ENCODE assay signal across 8 cellular contexts in genomic region chr2:239991689-239992314, GRCh38. TPM values are rescaled to one million over a fixed set of nuclear protein-coding genes. Genes with fewer than 3 reads are reported as not detected.
A peak's percentile ranks its signal among the peaks of the same experiment; 100 is the strongest.
DNase-seq lines count a peak whose midpoint lies in the region; ATAC-seq, FAIRE-seq and TF ChIP-seq lines count a peak whose summit lies in the region.

No MANE protein-coding gene starts in this region.

- H2AFZ ChIP-seq in K562 (ENCODE audit: low read depth, low read length) = no peak overlapping the region

- H3K9ac ChIP-seq in K562 (ENCODE audit: insufficient read depth in 1 of 2, low read depth in 2 of 2, low read length in 2 of 2) = no peak overlapping the region

- no peak overlapping the region for H3K27ac ChIP-seq in K562 (ENCODE audit: extremely low read depth, low read depth, low read length)
- H3K27ac ChIP-seq in iPS DF 6.9 (ENCODE audit: low read length) = no peak overlapping the region

- no peaks in the 10 kb centered on the region for H3K27me3 ChIP-seq in K562 (ENCODE audit: control insufficient read depth in 2 of 2, insufficient read depth in 2 of 2, low read length in 2 of 2)
- no peaks in the 10 kb centered on the region for H3K27me3 ChIP-seq in iPS DF 6.9 (ENCODE audit: control insufficient read depth, insufficient read depth, low read length)

- POLR2A ChIA-PET in K562 (lab: Yijun Ruan, JAX) = no interaction called here

- DNase-seq in AG20443 (ENCODE audit: low spot score) (peak; percentile 68), GM18507 (ENCODE audit: extremely low spot score, insufficient read length, low read depth) (peak; percentile 12), NCI-H446 treated with DMSO at 0.1 percent for 48 hours (lab: John Stamatoyannopoulos, UW) (peak; percentile 3), K562 (ENCODE audit: extremely low read depth in 1 of 4, low spot score in 3 of 4) (peak; percentile 31 to 45 (median 34)), iPS DF 6.9 (ENCODE audit: low read depth, low spot score) (peak; percentile 13), smooth muscle cell of the brain vasculature (ENCODE audit: low read depth, low spot score) (peak; percentile 31), OCI-M2 (lab: John Stamatoyannopoulos, UW; ENCODE audit: unreplicated experiment) (no peak)
- no peak for DNase-seq in stimulated activated naive CD4-positive, alpha-beta T cell treated with Interleukin-2 at 50 U/mL for 16 hours (lab: John Stamatoyannopoulos, UW)

- H3K4me1 ChIP-seq in K562 (replicated peaks in 1 of 2; ENCODE audit: control insufficient read depth in 2 of 2, insufficient read depth in 2 of 2, low read length in 2 of 2) (no peaks in the 10 kb centered on the region), iPS DF 6.9 (ENCODE audit: control insufficient read depth, insufficient read depth, low read length) (no peaks in the 10 kb centered on the region)

- BruUV-seq in K562 (replicated peaks; lab: Mats Ljungman, UMichigan) = no TSS peak

- peak; percentile 25 to 65 (median 59); a peak in 5 of 6 replicates for TF ChIP-seq CTCF in K562 (IDR thresholded peaks at IDR 0.05 in 2 of 3, conservative IDR thresholded peaks at IDR 0.05 in 1 of 3; ENCODE audit: insufficient read depth in 2 of 3, low read depth in 1 of 3, low read length in 3 of 3)

- H3K36me3 ChIP-seq in K562 (ENCODE audit: control insufficient read depth, insufficient read depth, low read length) (peaks cover 76% of the 10 kb centered on the region), iPS DF 6.9 (ENCODE audit: control insufficient read depth, insufficient read depth, low read length) (peaks cover 11% of the 10 kb centered on the region)

- peak; percentile 30 to 60; a peak in 3 of 4 replicates for TF ChIP-seq RAD21 in K562 (CRISPR knock-in tag; conservative IDR thresholded peaks at IDR 0.05 in 1 of 2, IDR thresholded peaks at IDR 0.05 in 1 of 2)

- no peak overlapping the region for H3K4me2 ChIP-seq in K562 (ENCODE audit: insufficient read depth, low read length)

- in situ Hi-C loops in K562 (cut with MboI) = no loop called here

- FAIRE-seq in GM18507 (lab: Jason Lieb, UNC) (peak; percentile 84), K562 (lab: Jason Lieb, UNC) (peak; percentile 82)

- peak; percentile 72; the same call in 2 of the 3 replicates for ATAC-seq in K562

- H3K79me2 ChIP-seq in K562 (ENCODE audit: control insufficient read depth, insufficient read depth, low read length) = peaks cover 8% of the 10 kb centered on the region; the same call in 1 of the 3 replicates

- no peak overlapping the region for H3K4me3 ChIP-seq in K562
- H3K4me3 ChIP-seq in iPS DF 6.9 (ENCODE audit: low read length) = no peak overlapping the region

- TF ChIP-seq POLR2A in K562 (conservative IDR thresholded peaks at IDR 0.05) = no peak

- WGBS in K562 (ENCODE audit: insufficient coverage, low coverage, missing lambda C conversion rate) = 10% methylated on average over 3 of the region's 3 CpGs
- WGBS in iPS DF 6.9 (ENCODE audit: insufficient coverage, insufficient read length) = no CpG with 5 or more reads among the region's 3 CpGs

- H3K9me3 ChIP-seq in K562 (replicated peaks; ENCODE audit: control insufficient read depth, insufficient read depth, low read depth, low read length) (no peaks in the 10 kb centered on the region), iPS DF 6.9 (ENCODE audit: control insufficient read depth, insufficient read depth, low read length) (no peaks in the 10 kb centered on the region)

- no peaks in the 10 kb centered on the region for H3K9me1 ChIP-seq in K562 (ENCODE audit: control insufficient read depth, insufficient read depth, low read length)

- CTCF ChIA-PET in K562 (lab: Yijun Ruan, JAX; ENCODE audit: low intra/inter-chr PET ratio) = no interaction called here

- H4K20me1 ChIP-seq in K562 (replicated peaks; ENCODE audit: control insufficient read depth, insufficient read depth, low read length) = no peaks in the 10 kb centered on the region

- TF ChIP-seq EP300 in K562 (IDR thresholded peaks at IDR 0.05; ENCODE audit: low read length) = no peak

- intact Hi-C loops in K562 (cut with micrococcal nuclease) = no loop called here

TF ChIP-seq in K562, 482 proteins besides CTCF, POLR2A, EP300 and RAD21:
- no peak for TF ChIP-seq TEAD4 (IDR thresholded peaks at IDR 0.05; ENCODE audit: low read length)
- TF ChIP-seq TEAD4 (CRISPR knock-in tag; IDR thresholded peaks at IDR 0.05; ENCODE audit: borderline replicate concordance) = no peak
- TF ChIP-seq CEBPG (CRISPR knock-in tag; IDR thresholded peaks at IDR 0.05) = no peak
- TF ChIP-seq CEBPG (tag; conservative IDR thresholded peaks at IDR 0.05 in 1 of 2, IDR thresholded peaks at IDR 0.05 in 1 of 2) = 0 out of 4 replicates have a peak, but pooled peaks of 1 of the 2 experiments have one; percentile 12

RNA-seq across cellular contexts. Expression of gene NDUFA10, which starts 33.3 kb away (rescaled TPM):
- total RNA-seq in K562 (2011; cell fraction: chromatin; rRNA removed; ENCODE audit: low replicate concordance) = 126 and 190 TPM in 2 replicates
- 80.0 and 88.7 TPM in 2 replicates for total RNA-seq in K562 (2011; cell fraction: nucleolus; rRNA removed)
- total RNA-seq in K562 (2011; cell fraction: nucleoplasm; rRNA removed) = 131 and 189 TPM in 2 replicates
- 112 and 146 TPM in 2 replicates for total RNA-seq in K562 (2014; rRNA removed)
- total RNA-seq in K562 (2014; rRNA removed; fragmentation: Illumina TruSeq; extraction: Trizol) = 95.8 and 98.4 TPM in 2 replicates
- total RNA-seq in K562 (2015; rRNA removed; fragmentation: Illumina TruSeq; extraction: Trizol) = 75.4 and 86.4 TPM in 2 replicates
- 114 and 115 TPM in 2 replicates for total RNA-seq in K562 (2021)
- 109 and 111 TPM in 2 replicates for polyA plus RNA-seq in K562 (2011; rRNA removed)
- polyA plus RNA-seq in K562 (2011; cell fraction: cytosol; rRNA removed) = 103 and 123 TPM in 2 replicates
- 136 and 155 TPM in 2 replicates for polyA plus RNA-seq in K562 (2011; cell fraction: nucleus; rRNA removed)
- 66.8 and 88.7 TPM in 2 replicates for polyA plus RNA-seq in K562 (2012)
- 99.8 and 101 TPM in 2 replicates for polyA plus RNA-seq in K562 (2014; fragmentation: Illumina TruSeq; extraction: Trizol)
- 10 to 100 TPM; 34.9 to 82.0 TPM for polyA plus RNA-seq in K562 (2014; fragmentation: Nextera tagmentation; extraction: Ambion mirVana)
- polyA plus RNA-seq in K562 (2014; rRNA removed) = 127 and 136 TPM in 2 replicates
- 97.0 and 110 TPM in 2 replicates for polyA minus RNA-seq in K562 (2011; rRNA and poly(A)+ RNA removed)
- polyA minus RNA-seq in K562 (2011; cell fraction: cytosol; rRNA and poly(A)+ RNA removed) = 34.7 and 43.2 TPM in 2 replicates
- polyA minus RNA-seq in K562 (2011; cell fraction: nucleus; rRNA and poly(A)+ RNA removed) = 56.4 and 77.4 TPM in 2 replicates

RNA-seq across cellular contexts. Expression of gene OR6B2, which starts 38.4 kb away (rescaled TPM):
- total RNA-seq in K562 (2011; cell fraction: chromatin; rRNA removed; ENCODE audit: low replicate concordance) = not detected in 2 replicates
- not detected in 2 replicates for total RNA-seq in K562 (2011; cell fraction: nucleolus; rRNA removed)
- total RNA-seq in K562 (2011; cell fraction: nucleoplasm; rRNA removed) = not detected in 2 replicates
- total RNA-seq in K562 (2014; rRNA removed) (not detected in 2 replicates), K562 (2014; rRNA removed; fragmentation: Illumina TruSeq; extraction: Trizol) (not detected in 2 replicates), K562 (2015; rRNA removed; fragmentation: Illumina TruSeq; extraction: Trizol) (not detected in 2 replicates), K562 (2021) (not detected in 2 replicates)
- polyA plus RNA-seq in K562 (2011; rRNA removed) (not detected in 2 replicates), K562 (2014; fragmentation: Illumina TruSeq; extraction: Trizol) (not detected in 2 replicates), K562 (2014; fragmentation: Nextera tagmentation; extraction: Ambion mirVana) (not detected), K562 (2014; rRNA removed) (not detected in 2 replicates)
- polyA plus RNA-seq in K562 (2011; cell fraction: cytosol; rRNA removed) = not detected in 2 replicates
- polyA plus RNA-seq in K562 (2011; cell fraction: nucleus; rRNA removed) = not detected in 2 replicates
- polyA plus RNA-seq in K562 (2012) = not detected in 2 replicates
- not detected in 2 replicates for polyA minus RNA-seq in K562 (2011; rRNA and poly(A)+ RNA removed)
- not detected in 2 replicates for polyA minus RNA-seq in K562 (2011; cell fraction: cytosol; rRNA and poly(A)+ RNA removed)
- polyA minus RNA-seq in K562 (2011; cell fraction: nucleus; rRNA and poly(A)+ RNA removed) = not detected in 2 replicates

Comparison
In these comparisons a context has a peak if more than half of its experiments do, and no peak if none do; other contexts are left out.
1. DNase-seq: peak in AG20443 (single experiment), GM18507 (single experiment), NCI-H446 treated with DMSO at 0.1 percent for 48 hours (single experiment), K562 (4 of 4), iPS DF 6.9 (single experiment) and smooth muscle cell of the brain vasculature (single experiment); none in stimulated activated naive CD4-positive, alpha-beta T cell treated with Interleukin-2 at 50 U/mL for 16 hours (single experiment) and OCI-M2 (single experiment).